20 cellular contexts compared by ENCODE assay signal in genomic region chr2:165898381-165898780, GRCh38. TPM values are rescaled to one million over a fixed set of nuclear protein-coding genes. Genes with fewer than 3 reads are reported as not detected.
DNase-seq lines count a peak whose midpoint lies in the region; ATAC-seq and TF ChIP-seq lines count a peak whose summit lies in the region.
"Had no signal": no experiment of that assay in that cellular context is flagged by ENCODE, and none has a peak within 500 bp of the region (broad histone marks: within the 10 kb centered on the region; RNA-seq: fewer than 3 reads in every experiment).

No MANE protein-coding gene starts in this region.

- H3K27ac ChIP-seq in GM23248 = no peak overlapping the region
- H3K27ac ChIP-seq in mammary epithelial cell (ENCODE audit: insufficient read depth, low read depth, low read length) = peak overlapping the region; percentile 34
- H3K27ac ChIP-seq: pancreas, upper lobe of right lung had no signal

- H4K20me1 ChIP-seq in GM23248 (ENCODE audit: insufficient read depth) (no peaks in the 10 kb centered on the region), mammary epithelial cell (ENCODE audit: insufficient read depth, low read length) (no peaks in the 10 kb centered on the region)
- H4K20me1 ChIP-seq: BLaER1 treated with 17β-estradiol and CSF1 and Interleukin-3, amounts not matched to agents 10 nM and 100 nM had no signal

- no peaks in the 10 kb centered on the region for H3K9me2 ChIP-seq in GM23248 (ENCODE audit: insufficient read depth)

- BruUV-seq in mammary epithelial cell (replicated peaks; lab: Mats Ljungman, UMichigan) = no TSS peak

- H2AFZ ChIP-seq in GM23248 (no peak overlapping the region), mammary epithelial cell (ENCODE audit: low read depth, low read length) (peak overlapping the region; percentile 8)

- no peak overlapping the region for H3K4me3 Mint-ChIP-seq in nephron progenitor cell
- no peak overlapping the region for H3K4me3 Mint-ChIP-seq in activated naive CD8-positive, alpha-beta T cell treated with anti-CD3 and anti-CD28 coated beads, Interleukin-2, amount 50 U/mL, for 24 hours
- H3K4me3 Mint-ChIP-seq: activated CD8-positive, alpha-beta T cell treated with anti-CD3 and anti-CD28 coated beads, Interleukin-2, amount 10 ng/mL, durations not matched to agents 7 days and 5 days; activated T-helper 1 cell treated with anti-CD3 and anti-CD28 coated beads, Interleukin-12 subunit alpha, Interleukin-12 subunit beta, Interleukin-2, Interleukin-4 antibody, amounts not matched to agents 30 ng/mL and 10 ng/mL and 1 ng/mL, durations not matched to agents 14 hours and 24 hours and 36 hours had no signal

- dilution Hi-C loops in mammary epithelial cell (cut with HindIII; ENCODE audit: low sequenced_read_pairs) = no loop called here

- peaks cover 26% of the 10 kb centered on the region for H3K36me3 ChIP-seq in GM23248 (ENCODE audit: low read depth)
- H3K36me3 ChIP-seq in mammary epithelial cell (ENCODE audit: insufficient read depth, low read length) = peaks cover 10% of the 10 kb centered on the region

- H3K4me3 ChIP-seq in GM23248 (no peak overlapping the region), mammary epithelial cell (replicated peaks in 1 of 3; ENCODE audit: insufficient read depth in 1 of 3, low read depth in 2 of 3, low read length in 3 of 3) (no peak overlapping the region)
- H3K4me3 ChIP-seq: BLaER1 treated with 17β-estradiol and CSF1 and Interleukin-3, amounts not matched to agents 10 nM and 100 nM; mucosa of descending colon; pancreas; upper lobe of right lung had no signal

- H3K4me2 ChIP-seq in GM23248 (ENCODE audit: unreplicated experiment) (no peak overlapping the region), mammary epithelial cell (ENCODE audit: insufficient read depth, low read depth, low read length) (peak overlapping the region; percentile 29)

- no peaks in the 10 kb centered on the region for H3K9me3 Mint-ChIP-seq in nephron progenitor cell
- H3K9me3 Mint-ChIP-seq in activated naive CD8-positive, alpha-beta T cell treated with anti-CD3 and anti-CD28 coated beads, Interleukin-2, amount 50 U/mL, for 24 hours = no peaks in the 10 kb centered on the region
- H3K9me3 Mint-ChIP-seq: activated T-helper 1 cell treated with anti-CD3 and anti-CD28 coated beads, Interleukin-12 subunit alpha, Interleukin-12 subunit beta, Interleukin-2, Interleukin-4 antibody, amounts not matched to agents 30 ng/mL and 10 ng/mL and 1 ng/mL, durations not matched to agents 14 hours and 24 hours and 36 hours had no signal

- H3K27me3 Mint-ChIP-seq in nephron progenitor cell (ENCODE audit: low read depth, poor library complexity) = no peaks in the 10 kb centered on the region
- no peaks in the 10 kb centered on the region for H3K27me3 Mint-ChIP-seq in activated naive CD8-positive, alpha-beta T cell treated with anti-CD3 and anti-CD28 coated beads, Interleukin-2, amount 50 U/mL, for 24 hours

- H3K9ac ChIP-seq in GM23248 = no peak overlapping the region
- no peak overlapping the region for H3K9ac ChIP-seq in mammary epithelial cell (ENCODE audit: insufficient read depth, low read length)
- H3K9ac ChIP-seq: BLaER1 treated with 17β-estradiol and CSF1 and Interleukin-3, amounts not matched to agents 10 nM and 100 nM had no signal

- no peaks in the 10 kb centered on the region for H3K27me3 ChIP-seq in GM23248 (replicated peaks; ENCODE audit: insufficient read depth)
- no peaks in the 10 kb centered on the region for H3K27me3 ChIP-seq in mammary epithelial cell (ENCODE audit: insufficient read depth, low read length)
- H3K27me3 ChIP-seq: BLaER1 treated with 17β-estradiol and CSF1 and Interleukin-3, amounts not matched to agents 10 nM and 100 nM; pancreas; upper lobe of right lung had no signal

- intact Hi-C loops in mammary epithelial cell (cut with micrococcal nuclease) = no loop called here

- peak; percentile 24 for DNase-seq in GM23248
- DNase-seq in NCI-H146 treated with DMSO at 0.1 percent for 48 hours (lab: John Stamatoyannopoulos, UW; ENCODE audit: unreplicated experiment) = peak; percentile 5
- DNase-seq in mammary epithelial cell = peak; percentile 89
- DNase-seq in nephron progenitor cell = no peak
- DNase-seq in activated naive CD8-positive, alpha-beta T cell treated with anti-CD3 and anti-CD28 coated beads, Interleukin-2, amount 50 U/mL, for 24 hours = no peak
- DNase-seq in KBM-7 = no peak
- DNase-seq in AG08395 (ENCODE audit: low spot score) = no peak
- DNase-seq: activated CD8-positive, alpha-beta T cell treated with anti-CD3 and anti-CD28 coated beads, Interleukin-2, amount 10 ng/mL, durations not matched to agents 7 days and 5 days; amniotic stem cell; GOT3; mucosa of descending colon; NCI-H1105 treated with DMSO at 0.1 percent for 48 hours; NCI-H510A treated with DMSO at 0.1 percent for 48 hours; pancreas; SHP77 treated with DMSO at 0.1 percent for 48 hours; small intestine; stimulated activated naive CD4-positive, alpha-beta T cell; upper lobe of right lung had no signal

- WGBS in GM23248 (ENCODE audit: low coverage in 1 of 2, low lambda C conversion rate in 2 of 2, missing lambda C conversion rate in 2 of 2), 2 experiments = 93 to 99% methylated on average over 4 of the region's 4 CpGs
- 10% methylated on average over 4 of the region's 4 CpGs for WGBS in mammary epithelial cell (ENCODE audit: low coverage, missing lambda C conversion rate)

- H3K9me3 ChIP-seq in GM23248 (ENCODE audit: low read depth) (no peaks in the 10 kb centered on the region), mammary epithelial cell (replicated peaks; ENCODE audit: insufficient read depth, low read length) (no peaks in the 10 kb centered on the region)
- H3K9me3 ChIP-seq: BLaER1 treated with 17β-estradiol and CSF1 and Interleukin-3, amounts not matched to agents 10 nM and 100 nM; mucosa of descending colon; pancreas; upper lobe of right lung had no signal

- CTCF ChIA-PET in mammary epithelial cell (lab: Charles Lee; ENCODE audit: low non-redundant PET) = no interaction called here

- H3K79me2 ChIP-seq in GM23248 (ENCODE audit: insufficient read depth) (no peaks in the 10 kb centered on the region), mammary epithelial cell (ENCODE audit: insufficient read depth, low read length) (no peaks in the 10 kb centered on the region)

- H3K4me1 Mint-ChIP-seq in nephron progenitor cell = peaks cover 23% of the 10 kb centered on the region
- peaks cover 7% of the 10 kb centered on the region for H3K4me1 Mint-ChIP-seq in activated naive CD8-positive, alpha-beta T cell treated with anti-CD3 and anti-CD28 coated beads, Interleukin-2, amount 50 U/mL, for 24 hours

- no peak for TF ChIP-seq CTCF in mammary epithelial cell (conservative IDR thresholded peaks at IDR 0.05 in 1 of 2, IDR thresholded peaks at IDR 0.05 in 1 of 2; ENCODE audit: extremely low read depth in 1 of 2, insufficient read depth in 1 of 2, low read depth in 1 of 2, low read length in 2 of 2)
- TF ChIP-seq CTCF in nephron progenitor cell (IDR thresholded peaks at IDR 0.05) = no peak

- H3K27ac Mint-ChIP-seq in nephron progenitor cell = peak overlapping the region; percentile 14
- no peak overlapping the region for H3K27ac Mint-ChIP-seq in activated naive CD8-positive, alpha-beta T cell treated with anti-CD3 and anti-CD28 coated beads, Interleukin-2, amount 50 U/mL, for 24 hours
- H3K27ac Mint-ChIP-seq: activated CD8-positive, alpha-beta T cell treated with anti-CD3 and anti-CD28 coated beads, Interleukin-2, amount 10 ng/mL, durations not matched to agents 7 days and 5 days; activated T-helper 1 cell treated with anti-CD3 and anti-CD28 coated beads, Interleukin-12 subunit alpha, Interleukin-12 subunit beta, Interleukin-2, Interleukin-4 antibody, amounts not matched to agents 30 ng/mL and 10 ng/mL and 1 ng/mL, durations not matched to agents 14 hours and 24 hours and 36 hours had no signal

- no peak for ATAC-seq in activated naive CD8-positive, alpha-beta T cell treated with anti-CD3 and anti-CD28 coated beads, Interleukin-2, amount 50 U/mL, for 24 hours
- ATAC-seq: activated CD8-positive, alpha-beta T cell treated with anti-CD3 and anti-CD28 coated beads, Interleukin-2, amount 10 ng/mL, durations not matched to agents 7 days and 5 days had no signal

- in situ Hi-C loops in GM23248 (cut with MboI) (no loop called here), mammary epithelial cell (cut with MboI; ENCODE audit: low sequenced_read_pairs in 2 of 2) (no loop called here), KBM-7 (cut with MboI; ENCODE audit: low pct_unique_long_range_greater_than_20kb, low sequenced_read_pairs) (no loop called here)

- H3K4me1 ChIP-seq in GM23248 (ENCODE audit: insufficient read depth) (no peaks in the 10 kb centered on the region), mammary epithelial cell (ENCODE audit: insufficient read depth, low read length) (peaks cover 14% of the 10 kb centered on the region)
- H3K4me1 ChIP-seq: pancreas had no signal

- H3K36me3 Mint-ChIP-seq in nephron progenitor cell (ENCODE audit: low read depth) = peaks cover 69% of the 10 kb centered on the region
- H3K36me3 Mint-ChIP-seq in activated naive CD8-positive, alpha-beta T cell treated with anti-CD3 and anti-CD28 coated beads, Interleukin-2, amount 50 U/mL, for 24 hours (ENCODE audit: low read depth) = peaks cover 55% of the 10 kb centered on the region

- no peaks in the 10 kb centered on the region for H3F3A ChIP-seq in GM23248 (ENCODE audit: insufficient read depth)

RNA-seq across cellular contexts. Expression of gene TTC21B, which starts 55.2 kb away (rescaled TPM):
- total RNA-seq in GM23248 (2014; rRNA removed; shearing (Covaris generic)) = 14.9 and 15.3 TPM in 2 replicates
- polyA plus RNA-seq in GM23248 (2016; fragmentation: Nextera tagmentation; extraction: Ambion mirVana) = 6.6 and 7.6 TPM in 2 replicates
- 10 to 100 TPM in 1 of 2 donors, 1 to 10 TPM in 1; 9.3 to 20.7 TPM for total RNA-seq in mammary epithelial cell
- 3.4 TPM for polyA plus RNA-seq in mammary epithelial cell
- 19.5 TPM for polyA minus RNA-seq in mammary epithelial cell

Comparison
In these comparisons a context has a peak if more than half of its experiments do, and no peak if none do; other contexts are left out.
1. DNase-seq: peak in GM23248 (single experiment), NCI-H146 treated with DMSO at 0.1 percent for 48 hours (single experiment) and mammary epithelial cell (single experiment); none in nephron progenitor cell (single experiment), activated naive CD8-positive, alpha-beta T cell treated with anti-CD3 and anti-CD28 coated beads, Interleukin-2, amount 50 U/mL, for 24 hours (single experiment), KBM-7 (single experiment) and AG08395 (single experiment).